15 cellular contexts compared by ENCODE assay signal in the genomic region with DNA sequence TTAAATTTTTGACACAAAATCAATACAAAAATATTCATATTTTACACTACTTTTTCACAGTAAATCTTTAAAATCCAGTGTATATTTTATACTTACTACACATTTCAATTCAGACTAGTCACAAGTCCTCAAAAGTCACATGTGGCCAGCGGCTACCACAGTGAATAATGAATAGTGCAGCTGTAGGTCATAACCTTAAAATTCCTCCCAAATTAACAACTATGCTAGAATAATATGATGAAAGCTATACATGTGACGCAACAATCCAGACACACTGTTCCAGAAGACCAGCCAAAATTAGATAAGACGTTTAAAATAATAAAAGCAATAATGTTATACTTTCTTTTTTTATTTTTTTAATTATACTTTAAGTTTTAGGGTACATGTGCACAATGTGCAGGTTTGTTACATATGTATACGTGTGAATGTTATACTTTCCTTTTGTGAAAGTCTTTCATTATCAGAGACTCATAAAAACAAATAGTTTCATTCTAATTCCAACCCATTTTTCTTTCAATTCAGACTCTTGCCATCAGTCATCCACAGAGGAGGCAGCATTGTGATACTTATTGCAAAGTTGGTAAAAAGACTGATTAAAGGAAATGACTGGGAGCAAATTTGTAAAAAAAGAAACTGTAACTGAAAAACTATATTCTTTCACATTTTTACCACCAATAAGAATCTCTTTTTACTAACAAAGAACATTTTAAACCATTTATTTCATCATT.
DNase-seq lines count a peak whose midpoint lies in the region; ATAC-seq and TF ChIP-seq lines count a peak whose summit lies in the region.
"Had no signal": no experiment of that assay in that cellular context is flagged by ENCODE, and none has a peak within 500 bp of the region (broad histone marks: within the 10 kb centered on the region; RNA-seq: fewer than 3 reads in every experiment).

No MANE protein-coding gene starts in this region.

- DNase-seq in GM03348 (ENCODE audit: low spot score) = peak; percentile 54
- DNase-seq in adipocyte (ENCODE audit: low read depth) = peak; percentile 91
- peak; percentile 14 for DNase-seq in glomerular endothelial cell (ENCODE audit: extremely low read depth, low read depth, low spot score)
- DNase-seq in thyroid gland = no peak
- DNase-seq: left ventricle myocardium inferior; NCI-H1092 treated with DMSO at 0.1 percent for 48 hours; NCI-H748 treated with DMSO at 0.1 percent for 48 hours; SK-N-SH; stimulated activated CD4-positive, alpha-beta T cell treated with anti-CD3 and anti-CD28 coated beads, Interleukin-4, amount 100 ng/mL, for 24 hours had no signal

- peaks cover 18% of the 10 kb centered on the region for H3K36me3 ChIP-seq in ACC112 (ENCODE audit: insufficient read depth, low read length)
- peaks cover 17% of the 10 kb centered on the region for H3K36me3 ChIP-seq in adipocyte (ENCODE audit: control insufficient read depth, insufficient read depth, low read length, severe bottlenecking)
- no peaks in the 10 kb centered on the region for H3K36me3 ChIP-seq in thyroid gland

- peak overlapping the region; percentile 11 for H3K9ac ChIP-seq in adipocyte (ENCODE audit: low read length)
- H3K9ac ChIP-seq: parathyroid adenoma, SK-N-SH had no signal

- 86 to 87% methylated on average over 4 of the region's 4 CpGs for WGBS in thyroid gland, 2 donors

- H3K27ac ChIP-seq in ACC112 (ENCODE audit: low read depth, low read length) = peak overlapping the region; percentile 86
- no peak overlapping the region for H3K27ac ChIP-seq in thyroid gland
- H3K27ac ChIP-seq: left ventricle myocardium inferior, parathyroid adenoma had no signal

- H3K27me3 ChIP-seq in ACC112 (ENCODE audit: insufficient read depth, low read length) = no peaks in the 10 kb centered on the region
- H3K27me3 ChIP-seq in adipocyte (replicated peaks; ENCODE audit: control insufficient read depth, insufficient read depth, low read length) = no peaks in the 10 kb centered on the region
- H3K27me3 ChIP-seq in thyroid gland = no peaks in the 10 kb centered on the region
- H3K27me3 ChIP-seq: ascending aorta had no signal

- no peak for TF ChIP-seq POLR2A in thyroid gland (IDR thresholded peaks at IDR 0.05)

- no peak for TF ChIP-seq CTCF in thyroid gland (IDR thresholded peaks at IDR 0.05)

- no peaks in the 10 kb centered on the region for H3K79me2 ChIP-seq in ACC112 (ENCODE audit: control insufficient read depth, insufficient read depth, low read length, unreplicated experiment)
- H3K79me2 ChIP-seq: parathyroid adenoma had no signal

- no peaks in the 10 kb centered on the region for H3K9me3 ChIP-seq in adipocyte (ENCODE audit: control insufficient read depth, low read length)
- H3K9me3 ChIP-seq in thyroid gland = no peaks in the 10 kb centered on the region
- H3K9me3 ChIP-seq: ascending aorta, left ventricle myocardium inferior, SK-N-SH had no signal

- H3K4me3 ChIP-seq in ACC112 (ENCODE audit: low read depth, low read length) (peak overlapping the region; percentile 52; the same call in 1 of the 2 replicates), adipocyte (ENCODE audit: low read length) (peak overlapping the region; percentile 42), thyroid gland (replicated peaks in 1 of 3) (no peak overlapping the region)
- H3K4me3 ChIP-seq: ascending aorta, left ventricle myocardium inferior had no signal

- H3K4me1 ChIP-seq in ACC112 (ENCODE audit: control insufficient read depth, insufficient read depth, low read length, unreplicated experiment) (peaks cover 23% of the 10 kb centered on the region), adipocyte (ENCODE audit: control insufficient read depth, insufficient read depth, low read length) (peaks cover 19% of the 10 kb centered on the region), thyroid gland (peaks cover 0 to 6% of the 10 kb centered on the region in 2 donors)
- H3K4me1 ChIP-seq: ascending aorta, parathyroid adenoma had no signal

- ATAC-seq in GM19328 (IDR thresholded peaks at IDR 0.05; ENCODE audit: unreplicated experiment) (no peak), HG02642 (IDR thresholded peaks at IDR 0.05; ENCODE audit: poor library complexity, unreplicated experiment) (no peak), GM19463 (IDR thresholded peaks at IDR 0.05; ENCODE audit: unreplicated experiment) (no peak)

- intact Hi-C loops in thyroid gland (cut with DNase I) = no loop called here

- H2AFZ ChIP-seq in ACC112 (ENCODE audit: low read length, unreplicated experiment) = peak overlapping the region; percentile 21
- H2AFZ ChIP-seq: parathyroid adenoma had no signal

Comparison
In these comparisons a context has a peak if more than half of its experiments do, and no peak if none do; other contexts are left out.
1. H3K4me3 ChIP-seq: peak in ACC112 (single experiment) and adipocyte (single experiment); none in thyroid gland (0 of 3).
2. DNase-seq: peak in GM03348 (single experiment), adipocyte (single experiment) and glomerular endothelial cell (single experiment); none in thyroid gland (0 of 2).